In genomic region chr20:52490715-52491430, GRCh38 we compare ENCODE assay signal across 13 cellular contexts.
DNase-seq lines count a peak whose midpoint lies in the region; ATAC-seq lines count a peak whose summit lies in the region.
"Had no signal": no experiment of that assay in that cellular context is flagged by ENCODE, and none has a peak within 500 bp of the region (broad histone marks: within the 10 kb centered on the region; RNA-seq: fewer than 3 reads in every experiment).

No MANE protein-coding gene starts in this region.

- DNase-seq in HS-27A (ENCODE audit: low read depth) = peak; percentile 63
- DNase-seq in adipocyte (ENCODE audit: low read depth) = peak; percentile 40
- DNase-seq in glomerular visceral epithelial cell (ENCODE audit: extremely low spot score) = peak; percentile 73
- peak; percentile 46 for DNase-seq in stromal cell of bone marrow (ENCODE audit: low read depth)
- DNase-seq in NCI-H748 treated with DMSO at 0.1 percent for 48 hours (lab: John Stamatoyannopoulos, UW) = no peak
- no peak for DNase-seq in head of caudate nucleus
- DNase-seq: activated T-cell treated with anti-CD3 and anti-CD28 coated beads for 4 hours, DMS 273 treated with DMSO at 0.1 percent for 48 hours, NCI-H1930, retina had no signal

- H3K4me1 ChIP-seq in adipocyte (ENCODE audit: control insufficient read depth, insufficient read depth, low read length) = peaks cover 22% of the 10 kb centered on the region
- H3K4me1 ChIP-seq: ascending aorta had no signal

- no peak overlapping the region for H3K9ac ChIP-seq in adipocyte (ENCODE audit: low read length)

- H3K9me3 ChIP-seq in adipocyte (ENCODE audit: control insufficient read depth, low read length) = no peaks in the 10 kb centered on the region
- H3K9me3 ChIP-seq: ascending aorta had no signal

- no peaks in the 10 kb centered on the region for H3K27me3 ChIP-seq in adipocyte (replicated peaks; ENCODE audit: control insufficient read depth, insufficient read depth, low read length)
- H3K27me3 ChIP-seq: ascending aorta had no signal

- H3K4me3 ChIP-seq in adipocyte (ENCODE audit: low read length) = no peak overlapping the region
- H3K4me3 ChIP-seq: ascending aorta had no signal

- intact Hi-C loops in head of caudate nucleus (cut with DNase I) = no loop called here

- no peak for ATAC-seq in GM19452 (IDR thresholded peaks at IDR 0.05; ENCODE audit: unreplicated experiment)
- ATAC-seq: Panc1 had no signal

- no peaks in the 10 kb centered on the region for H3K36me3 ChIP-seq in adipocyte (ENCODE audit: control insufficient read depth, insufficient read depth, low read length, severe bottlenecking)
- H3K36me3 ChIP-seq: ascending aorta had no signal

Comparison
In these comparisons a context has a peak if more than half of its experiments do, and no peak if none do; other contexts are left out.
1. DNase-seq: peak in HS-27A (single experiment), adipocyte (single experiment), glomerular visceral epithelial cell (single experiment) and stromal cell of bone marrow (single experiment); none in NCI-H748 treated with DMSO at 0.1 percent for 48 hours (single experiment) and head of caudate nucleus (0 of 42).